Comparison of ENCODE assay signal across 30 cellular contexts in the genomic region with DNA sequence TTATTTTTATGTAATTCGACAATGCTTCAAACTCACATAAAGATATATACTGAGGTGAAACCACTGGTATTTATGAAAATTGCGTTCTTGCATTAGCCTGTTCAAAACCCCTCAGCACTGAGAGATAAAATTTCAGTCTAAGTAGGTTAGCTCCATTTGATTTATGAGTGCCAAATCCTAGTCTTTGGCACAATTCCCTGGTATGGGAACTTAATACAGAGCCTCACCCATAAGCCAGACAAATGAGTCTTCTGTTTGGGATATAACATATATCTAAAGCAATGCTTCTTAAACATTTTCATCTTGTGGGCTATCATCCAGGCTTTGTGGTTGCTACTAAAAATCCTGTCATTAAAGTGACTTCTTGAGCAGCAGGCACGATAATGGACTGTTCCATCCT.
DNase-seq lines count a peak whose midpoint lies in the region; ATAC-seq and TF ChIP-seq lines count a peak whose summit lies in the region.
"Had no signal": no experiment of that assay in that cellular context is flagged by ENCODE, and none has a peak within 500 bp of the region (broad histone marks: within the 10 kb centered on the region; RNA-seq: fewer than 3 reads in every experiment).

No MANE protein-coding gene starts in this region.

- H3K27me3 ChIP-seq in PC-3 (ENCODE audit: low read length): no peaks in the 10 kb centered on the region
- H3K27me3 ChIP-seq in gastrocnemius medialis: no peaks in the 10 kb centered on the region
- no peaks in the 10 kb centered on the region for H3K27me3 ChIP-seq in transverse colon
- H3K27me3 ChIP-seq: BLaER1 treated with 17β-estradiol and CSF1 and Interleukin-3, amounts not matched to agents 10 nM and 100 nM; breast epithelium; heart left ventricle; right atrium auricular region; stomach; thyroid gland; vagina had no signal

- H3K4me2 ChIP-seq in PC-3 (ENCODE audit: low read length): no peak overlapping the region
- H3K4me2 ChIP-seq: BLaER1 treated with 17β-estradiol and CSF1 and Interleukin-3, amounts not matched to agents 10 nM and 100 nM had no signal

- H2AFZ ChIP-seq in PC-3 (ENCODE audit: low read length): no peak overlapping the region
- H2AFZ ChIP-seq: parathyroid adenoma had no signal

- no peak overlapping the region for H3K9ac ChIP-seq in PC-3 (ENCODE audit: low read length)
- H3K9ac ChIP-seq: BLaER1 treated with 17β-estradiol and CSF1 and Interleukin-3, amounts not matched to agents 10 nM and 100 nM; parathyroid adenoma had no signal

- DNase-seq in PC-3 (peak; percentile 10), fibroblast of mammary gland (ENCODE audit: low read depth) (peak; percentile 0), gastrocnemius medialis (no peak), transverse colon (no peak)
- DNase-seq: activated CD4-positive, alpha-beta T cell treated with anti-CD3 and anti-CD28 coated beads, Interleukin-2, amount 10 ng/mL, durations not matched to agents 24 days and 14 days; COR-L47; DMS79 treated with DMSO at 0.1 percent for 48 hours; heart left ventricle; IMR-90; islet precursor cell; left ventricle myocardium inferior; mesenchymal stem cell; NCI-H1436 treated with DMSO at 0.1 percent for 48 hours; NCI-H2107; NCI-H510A treated with DMSO at 0.1 percent for 48 hours; SIG-M5; stomach; T1000; thyroid gland had no signal

- H3K36me3 ChIP-seq in PC-3 (ENCODE audit: low read depth, low read length) (no peaks in the 10 kb centered on the region), gastrocnemius medialis (no peaks in the 10 kb centered on the region), transverse colon (no peaks in the 10 kb centered on the region)
- H3K36me3 ChIP-seq: BLaER1 treated with 17β-estradiol and CSF1 and Interleukin-3, amounts not matched to agents 10 nM and 100 nM; breast epithelium; heart left ventricle; left ventricle myocardium inferior; right atrium auricular region; stomach; thyroid gland; vagina had no signal

- TF ChIP-seq CTCF in PC-3 (conservative IDR thresholded peaks at IDR 0.05; ENCODE audit: low read depth, low read length) (no peak), fibroblast of mammary gland (conservative IDR thresholded peaks at IDR 0.05; ENCODE audit: control insufficient read depth, insufficient read depth, low read depth, low read length) (no peak), gastrocnemius medialis (IDR thresholded peaks at IDR 0.05 in 4 of 5, conservative IDR thresholded peaks at IDR 0.05 in 1 of 5) (no peak), transverse colon (IDR thresholded peaks at IDR 0.05) (no peak)

- in situ Hi-C loops in gastrocnemius medialis (cut with MboI; ENCODE audit: low sequenced_read_pairs in 4 of 4): no loop called here
- in situ Hi-C loops in transverse colon (cut with MboI; ENCODE audit: low pct_ligation_motif_present in 1 of 4, low pct_unique_long_range_greater_than_20kb in 1 of 4, low sequenced_read_pairs in 3 of 4): no loop called here

- BruUV-seq in PC-3 (replicated peaks; lab: Mats Ljungman, UMichigan): no TSS peak

- intact Hi-C loops in PC-3 (cut with micrococcal nuclease): no loop called here
- intact Hi-C loops in gastrocnemius medialis (cut with DNase I; ENCODE audit: low total_unique reads): no loop called here
- intact Hi-C loops in transverse colon (cut with DNase I; ENCODE audit: low total_unique reads): no loop called here

- no peak for TF ChIP-seq RAD21 in Ishikawa (IDR thresholded peaks at IDR 0.05; ENCODE audit: low read depth)

- CTCF ChIA-PET in PC-3 (lab: Charles Lee): no interaction called here

- no peaks in the 10 kb centered on the region for H3K79me2 ChIP-seq in PC-3 (ENCODE audit: low read length)
- H3K79me2 ChIP-seq: parathyroid adenoma had no signal

- no peaks in the 10 kb centered on the region for H3K9me2 ChIP-seq in PC-3 (replicated peaks; ENCODE audit: low read length)

- TF ChIP-seq EP300 in Ishikawa (IDR thresholded peaks at IDR 0.05; ENCODE audit: borderline replicate concordance): peak; percentile 77
- TF ChIP-seq EP300 in transverse colon (IDR thresholded peaks at IDR 0.05; ENCODE audit: low read depth): no peak

- H3K9me3 ChIP-seq in PC-3 (ENCODE audit: low read length): no peaks in the 10 kb centered on the region
- no peaks in the 10 kb centered on the region for H3K9me3 ChIP-seq in gastrocnemius medialis
- no peaks in the 10 kb centered on the region for H3K9me3 ChIP-seq in transverse colon
- H3K9me3 ChIP-seq: BLaER1 treated with 17β-estradiol and CSF1 and Interleukin-3, amounts not matched to agents 10 nM and 100 nM; breast epithelium; heart left ventricle; left ventricle myocardium inferior; right atrium auricular region; stomach; thyroid gland; vagina had no signal

- H3K4me3 ChIP-seq in PC-3 (ENCODE audit: low read length) (no peak overlapping the region), fibroblast of mammary gland (ENCODE audit: control insufficient read depth, low read depth, low read length) (no peak overlapping the region), gastrocnemius medialis (no peak overlapping the region), transverse colon (no peak overlapping the region)
- H3K4me3 ChIP-seq: BLaER1 treated with 17β-estradiol and CSF1 and Interleukin-3, amounts not matched to agents 10 nM and 100 nM; breast epithelium; heart left ventricle; left ventricle myocardium inferior; right atrium auricular region; stomach; thyroid gland; vagina had no signal

- H3K4me1 ChIP-seq in PC-3 (ENCODE audit: insufficient read depth, low read length): no peaks in the 10 kb centered on the region
- H3K4me1 ChIP-seq in gastrocnemius medialis: peaks cover 22 to 49% of the 10 kb centered on the region in 2 donors
- H3K4me1 ChIP-seq in transverse colon: no peaks in the 10 kb centered on the region
- H3K4me1 ChIP-seq: BLaER1 treated with 17β-estradiol and CSF1 and Interleukin-3, amounts not matched to agents 10 nM and 100 nM; breast epithelium; parathyroid adenoma had no signal

- H3K27ac ChIP-seq in PC-3 (ENCODE audit: low read length): no peak overlapping the region
- H3K27ac ChIP-seq in gastrocnemius medialis: no peak overlapping the region
- H3K27ac ChIP-seq in transverse colon: no peak overlapping the region
- H3K27ac ChIP-seq: BLaER1 treated with 17β-estradiol and CSF1 and Interleukin-3, amounts not matched to agents 10 nM and 100 nM; breast epithelium; heart left ventricle; left ventricle myocardium inferior; parathyroid adenoma; right atrium auricular region; stomach; thyroid gland; vagina; VCaP had no signal

- no peaks in the 10 kb centered on the region for H3F3A ChIP-seq in PC-3 (ENCODE audit: low read length, unreplicated experiment)

- ATAC-seq in PC-3: no peak
- peak; percentile 36 to 44 for ATAC-seq in gastrocnemius medialis
- no peak for ATAC-seq in HG03469 (IDR thresholded peaks at IDR 0.05; ENCODE audit: unreplicated experiment)
- ATAC-seq in HG03139 (IDR thresholded peaks at IDR 0.05; ENCODE audit: unreplicated experiment): no peak
- ATAC-seq: activated naive CD4-positive, alpha-beta T cell treated with anti-CD3 and anti-CD28 coated beads, Interleukin-2, amount 50 U/mL, for 72 hours; HCT116; heart left ventricle had no signal

- no peaks in the 10 kb centered on the region for H4K20me1 ChIP-seq in PC-3 (ENCODE audit: low read length)
- H4K20me1 ChIP-seq: BLaER1 treated with 17β-estradiol and CSF1 and Interleukin-3, amounts not matched to agents 10 nM and 100 nM had no signal

- POLR2A ChIA-PET in PC-3 (lab: Charles Lee; ENCODE audit: unreplicated experiment): interaction anchor here (0.6 kb wide), 1 partner anchor 272 kb away, joined by 4 read pairs; no protein-coding TSS in a partner anchor

- no peak for TF ChIP-seq POLR2A in gastrocnemius medialis (IDR thresholded peaks at IDR 0.05)
- no peak for TF ChIP-seq POLR2A in transverse colon (IDR thresholded peaks at IDR 0.05)

- 80 to 82% methylated on average over 3 of the region's 3 CpGs for WGBS in transverse colon (ENCODE audit: low coverage in 1 of 2), 2 donors

TF ChIP-seq in Ishikawa, 13 proteins besides CTCF, POLR2A, EP300 and RAD21:
- TF ChIP-seq CEBPB (IDR thresholded peaks at IDR 0.05) (no peak), TEAD4 (IDR thresholded peaks at IDR 0.05) (peak; percentile 60), FOXM1 (IDR thresholded peaks at IDR 0.05; ENCODE audit: borderline replicate concordance, low read depth) (peak; percentile 67; the same call in 1 of the 2 replicates), NFIC (IDR thresholded peaks at IDR 0.05) (peak; percentile 87), TCF12 (IDR thresholded peaks at IDR 0.05; ENCODE audit: low read depth) (peak; percentile 63; the same call in 1 of the 2 replicates)

Comparison
In these comparisons a context has a peak if more than half of its experiments do, and no peak if none do; other contexts are left out.
1. ATAC-seq: peak in gastrocnemius medialis (2 of 2); none in PC-3 (single experiment), HG03469 (single experiment) and HG03139 (single experiment).
2. DNase-seq: peak in PC-3 (single experiment) and fibroblast of mammary gland (single experiment); none in gastrocnemius medialis (0 of 2) and transverse colon (single experiment).